Comparison of ENCODE assay signal across 1 cellular context in the genomic region with DNA sequence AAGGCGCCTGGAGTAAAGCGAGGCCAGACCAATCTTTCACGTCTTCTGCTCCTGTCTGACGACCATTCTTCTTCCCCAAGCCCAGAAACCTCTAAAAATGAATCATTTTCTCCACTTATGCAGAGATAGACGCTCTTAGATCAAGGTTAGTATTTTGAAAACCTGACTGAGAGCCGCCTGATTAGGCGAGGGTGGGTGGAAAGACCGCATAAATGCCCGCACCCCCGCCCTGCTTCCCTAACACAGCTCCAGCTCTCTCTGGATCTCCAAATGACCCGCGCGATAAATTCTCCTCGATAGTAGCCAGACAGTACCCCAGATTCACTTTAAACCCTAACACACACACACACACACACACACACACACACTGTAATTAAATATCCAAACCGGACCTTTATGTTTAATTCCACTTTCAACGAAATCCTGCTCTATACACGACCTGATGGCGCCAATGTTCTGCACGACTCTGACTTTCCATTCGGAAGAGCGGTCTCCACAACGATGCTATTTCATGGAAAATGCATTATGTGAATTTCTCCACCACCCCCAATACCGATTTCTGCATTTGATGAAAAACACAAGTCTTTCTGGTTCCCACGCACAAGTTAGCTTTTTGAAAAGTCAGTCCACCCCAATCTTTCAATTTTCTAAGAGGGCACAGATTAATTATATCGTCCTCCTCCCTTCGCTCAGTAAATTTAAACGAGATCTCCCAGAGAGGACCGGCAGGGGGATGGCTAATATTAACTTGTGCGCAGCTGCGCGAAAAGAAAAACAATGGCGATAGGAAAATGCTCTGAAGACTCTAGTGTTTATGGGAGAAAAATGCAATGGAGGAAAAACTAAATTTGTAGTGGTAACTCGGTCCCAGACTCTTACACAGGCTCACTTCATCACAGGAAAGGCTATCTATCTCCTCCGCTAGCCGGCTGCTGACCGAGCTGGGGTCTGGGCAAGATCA.
A peak's percentile ranks its signal among the peaks of the same experiment; 100 is the strongest.
TF ChIP-seq lines count a peak whose summit lies in the region.

No MANE protein-coding gene starts in this region.

TF ChIP-seq in HepG2, 621 proteins besides CTCF, POLR2A, EP300 and RAD21 (continued from another document):
- TF ChIP-seq, protein P1, sequence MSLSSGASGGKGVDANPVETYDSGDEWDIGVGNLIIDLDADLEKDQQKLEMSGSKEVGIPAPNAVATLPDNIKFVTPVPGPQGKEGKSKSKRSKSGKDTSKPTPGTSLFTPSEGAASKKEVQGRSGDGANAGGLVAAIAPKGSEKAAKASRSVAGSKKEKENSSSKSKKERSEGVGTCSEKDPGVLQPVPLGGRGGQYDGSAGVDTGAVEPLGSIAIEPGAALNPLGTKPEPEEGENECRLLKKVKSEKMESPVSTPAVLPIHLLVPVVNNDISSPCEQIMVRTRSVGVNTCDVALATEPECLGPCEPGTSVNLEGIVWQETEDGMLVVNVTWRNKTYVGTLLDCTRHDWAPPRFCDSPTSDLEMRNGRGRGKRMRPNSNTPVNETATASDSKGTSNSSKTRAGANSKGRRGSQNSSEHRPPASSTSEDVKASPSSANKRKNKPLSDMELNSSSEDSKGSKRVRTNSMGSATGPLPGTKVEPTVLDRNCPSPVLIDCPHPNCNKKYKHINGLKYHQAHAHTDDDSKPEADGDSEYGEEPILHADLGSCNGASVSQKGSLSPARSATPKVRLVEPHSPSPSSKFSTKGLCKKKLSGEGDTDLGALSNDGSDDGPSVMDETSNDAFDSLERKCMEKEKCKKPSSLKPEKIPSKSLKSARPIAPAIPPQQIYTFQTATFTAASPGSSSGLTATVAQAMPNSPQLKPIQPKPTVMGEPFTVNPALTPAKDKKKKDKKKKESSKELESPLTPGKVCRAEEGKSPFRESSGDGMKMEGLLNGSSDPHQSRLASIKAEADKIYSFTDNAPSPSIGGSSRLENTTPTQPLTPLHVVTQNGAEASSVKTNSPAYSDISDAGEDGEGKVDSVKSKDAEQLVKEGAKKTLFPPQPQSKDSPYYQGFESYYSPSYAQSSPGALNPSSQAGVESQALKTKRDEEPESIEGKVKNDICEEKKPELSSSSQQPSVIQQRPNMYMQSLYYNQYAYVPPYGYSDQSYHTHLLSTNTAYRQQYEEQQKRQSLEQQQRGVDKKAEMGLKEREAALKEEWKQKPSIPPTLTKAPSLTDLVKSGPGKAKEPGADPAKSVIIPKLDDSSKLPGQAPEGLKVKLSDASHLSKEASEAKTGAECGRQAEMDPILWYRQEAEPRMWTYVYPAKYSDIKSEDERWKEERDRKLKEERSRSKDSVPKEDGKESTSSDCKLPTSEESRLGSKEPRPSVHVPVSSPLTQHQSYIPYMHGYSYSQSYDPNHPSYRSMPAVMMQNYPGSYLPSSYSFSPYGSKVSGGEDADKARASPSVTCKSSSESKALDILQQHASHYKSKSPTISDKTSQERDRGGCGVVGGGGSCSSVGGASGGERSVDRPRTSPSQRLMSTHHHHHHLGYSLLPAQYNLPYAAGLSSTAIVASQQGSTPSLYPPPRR (CRISPR knock-in tag; IDR thresholded peaks at IDR 0.05; ENCODE audit: borderline replicate concordance), result no peak
- TF ChIP-seq CBX2 (IDR thresholded peaks at IDR 0.05; ENCODE audit: low read depth, low read length) (0 out of 2 replicates have a peak, but pooled peaks have one; percentile 64), CBX2 (CRISPR knock-in tag; IDR thresholded peaks at IDR 0.05; ENCODE audit: low read depth) (no peak), ZNF605 (CRISPR knock-in tag; IDR thresholded peaks at IDR 0.05) (no peak)
